In genomic region chr3:30495172-30496124, GRCh38 we compare ENCODE assay signal across 9 cellular contexts.
DNase-seq lines count a peak whose midpoint lies in the region; ATAC-seq and TF ChIP-seq lines count a peak whose summit lies in the region.
"Had no signal": no experiment of that assay in that cellular context is flagged by ENCODE, and none has a peak within 500 bp of the region (broad histone marks: within the 10 kb centered on the region; RNA-seq: fewer than 3 reads in every experiment).

No MANE protein-coding gene starts in this region.

- H2BK5ac ChIP-seq in IMR-90 (ENCODE audit: low read depth, low read length, poor library complexity, severe bottlenecking) = peak overlapping the region; percentile 75

- H2AK9ac ChIP-seq in IMR-90 (replicated peaks; ENCODE audit: low read depth, low read length, poor library complexity) = no peak overlapping the region

- H3K4me3 ChIP-seq in IMR-90 (ENCODE audit: insufficient read depth, low read depth, low read length) (no peak overlapping the region), right cardiac atrium (ENCODE audit: low read length) (no peak overlapping the region)

- peaks cover 0 to 1% of the 10 kb centered on the region in 2 donors for H3K9me3 Mint-ChIP-seq in stimulated activated naive B cell treated with anti-CD40 and anti-IgM and Interleukin-4, amounts not matched to agents 10 μg/mL and 1 μg/mL and 100 μg/mL, for 72 hours
- no peaks in the 10 kb centered on the region for H3K9me3 Mint-ChIP-seq in T-helper 2 cell treated with Interferon-gamma antibody and Interleukin-4, amounts not matched to agents 5 μg/mL and 100 μg/mL, for 36 hours

- peak overlapping the region; percentile 82 for H4K91ac ChIP-seq in IMR-90 (ENCODE audit: insufficient read depth, low read depth, low read length)

- H3K27ac Mint-ChIP-seq in stimulated activated naive B cell treated with anti-CD40 and anti-IgM and Interleukin-4, amounts not matched to agents 10 μg/mL and 1 μg/mL and 100 μg/mL, for 72 hours = peak overlapping the region; percentile 80
- no peak overlapping the region for H3K27ac Mint-ChIP-seq in T-helper 2 cell treated with Interferon-gamma antibody and Interleukin-4, amounts not matched to agents 5 μg/mL and 100 μg/mL, for 36 hours

- H2BK15ac ChIP-seq in IMR-90 (ENCODE audit: low read depth, low read length) = peak overlapping the region; percentile 98

- H3K27me3 Mint-ChIP-seq in stimulated activated naive B cell treated with anti-CD40 and anti-IgM and Interleukin-4, amounts not matched to agents 10 μg/mL and 1 μg/mL and 100 μg/mL, for 72 hours = no peaks in the 10 kb centered on the region
- no peaks in the 10 kb centered on the region for H3K27me3 Mint-ChIP-seq in T-helper 2 cell treated with Interferon-gamma antibody and Interleukin-4, amounts not matched to agents 5 μg/mL and 100 μg/mL, for 36 hours (ENCODE audit: low read depth)

- 100% methylated on average over 1 of the region's 8 CpGs; no CpG with 5 or more reads in 1 of the 2 experiments for WGBS in IMR-90 (ENCODE audit: extremely low coverage in 2 of 2, insufficient read length in 1 of 2), 2 experiments
- 54% methylated on average over 8 of the region's 8 CpGs for WGBS in right cardiac atrium

- no peaks in the 10 kb centered on the region for H3K9me1 ChIP-seq in IMR-90 (ENCODE audit: insufficient read depth, low read length)

- H3K9ac ChIP-seq in IMR-90 (ENCODE audit: low read depth, low read length) = no peak overlapping the region

- 0 out of 2 replicates have a peak overlapping the region, but pooled peaks have one; percentile 48 for H3K56ac ChIP-seq in IMR-90 (ENCODE audit: extremely low read depth, insufficient read depth, low read length)

- peak overlapping the region; percentile 74; the same call in 1 of the 2 replicates for H3K14ac ChIP-seq in IMR-90 (replicated peaks; ENCODE audit: low read depth, low read length)

- H4K5ac ChIP-seq in IMR-90 (ENCODE audit: low read depth, low read length) = peak overlapping the region; percentile 70; the same call in 1 of the 2 replicates

- no peaks in the 10 kb centered on the region for H3K36me3 ChIP-seq in IMR-90 (ENCODE audit: control insufficient read depth, insufficient read depth, low read length)

- no peaks in the 10 kb centered on the region for H3K79me1 ChIP-seq in IMR-90 (ENCODE audit: low read depth in 1 of 2, low read length in 2 of 2)

- no TSS peak for BruUV-seq in IMR-90 (replicated peaks; lab: Mats Ljungman, UMichigan)

- CTCF ChIA-PET in IMR-90 (lab: Yijun Ruan, JAX) = interaction anchor here (0.5 to 0.6 kb wide), 2 partner anchors 44 to 425 kb away, joined by 4 read pairs; no protein-coding TSS in a partner anchor

- H3K27me3 ChIP-seq in IMR-90 (ENCODE audit: control insufficient read depth, insufficient read depth, low read length) = no peaks in the 10 kb centered on the region
- no peaks in the 10 kb centered on the region for H3K27me3 ChIP-seq in right cardiac atrium (ENCODE audit: control insufficient read depth, insufficient read depth)

- H4K20me1 ChIP-seq in IMR-90 (ENCODE audit: insufficient read depth, low read length) = no peaks in the 10 kb centered on the region

- peak overlapping the region; percentile 89 for H2BK120ac ChIP-seq in IMR-90 (ENCODE audit: low read depth, low read length)

- no peak overlapping the region for H3K4me2 ChIP-seq in IMR-90 (ENCODE audit: low read depth, low read length)

- peak overlapping the region in 1 of 2 donors; percentile 14 for H3K4me3 Mint-ChIP-seq in stimulated activated naive B cell treated with anti-CD40 and anti-IgM and Interleukin-4, amounts not matched to agents 10 μg/mL and 1 μg/mL and 100 μg/mL, for 72 hours
- H3K4me3 Mint-ChIP-seq in T-helper 2 cell treated with Interferon-gamma antibody and Interleukin-4, amounts not matched to agents 5 μg/mL and 100 μg/mL, for 36 hours = no peak overlapping the region

- in situ Hi-C loops in IMR-90 (cut with MboI; ENCODE audit: low sequenced_read_pairs) = no loop called here

- DNase-seq in IMR-90 (no peak), RPMI7951 (ENCODE audit: low read depth) (peak; percentile 71), right cardiac atrium (no peak), AG08395 (ENCODE audit: low spot score) (no peak)
- DNase-seq in stimulated activated naive B cell treated with anti-CD40 and anti-IgM and Interleukin-4, amounts not matched to agents 10 μg/mL and 1 μg/mL and 100 μg/mL, for 72 hours = no peak
- no peak for DNase-seq in T-helper 2 cell treated with Interferon-gamma antibody and Interleukin-4, amounts not matched to agents 5 μg/mL and 100 μg/mL, for 36 hours (ENCODE audit: low spot score)
- no peak for DNase-seq in activated CD4-positive, alpha-beta T cell treated with anti-CD3 and anti-CD28 coated beads for 48 hours
- DNase-seq: effector memory CD4-positive, alpha-beta T cell; GDM1 had no signal

- H2BK20ac ChIP-seq in IMR-90 (ENCODE audit: low read depth, low read length) = peak overlapping the region; percentile 93

- H2AK5ac ChIP-seq in IMR-90 (ENCODE audit: low read depth, low read length) = peak overlapping the region; percentile 81; the same call in 1 of the 2 replicates

- peak overlapping the region; percentile 60; the same call in 1 of the 2 replicates for H3K23ac ChIP-seq in IMR-90 (ENCODE audit: low read depth, low read length)

- TF ChIP-seq POLR2A in IMR-90 (IDR thresholded peaks at IDR 0.05; ENCODE audit: low read depth, low read length) = no peak

- peak overlapping the region; percentile 71; the same call in 1 of the 2 replicates for H3K18ac ChIP-seq in IMR-90 (ENCODE audit: low read depth, low read length)

- peaks cover 16% of the 10 kb centered on the region for H3K4me1 ChIP-seq in IMR-90 (ENCODE audit: control insufficient read depth, insufficient read depth, low read length)
- peaks cover 5% of the 10 kb centered on the region for H3K4me1 ChIP-seq in right cardiac atrium (ENCODE audit: control insufficient read depth, insufficient read depth, low read length)

- H3K27ac ChIP-seq in IMR-90 (ENCODE audit: insufficient read depth, low read length) = peak overlapping the region; percentile 8; the same call in 1 of the 2 replicates
- H3K27ac ChIP-seq in right cardiac atrium (ENCODE audit: low read length) = peak overlapping the region; percentile 73

- no peak for TF ChIP-seq CTCF in IMR-90 (conservative IDR thresholded peaks at IDR 0.05; ENCODE audit: low read depth, low read length)

- H3K36me3 Mint-ChIP-seq in stimulated activated naive B cell treated with anti-CD40 and anti-IgM and Interleukin-4, amounts not matched to agents 10 μg/mL and 1 μg/mL and 100 μg/mL, for 72 hours = peaks cover 0 to 2% of the 10 kb centered on the region in 2 donors
- H3K36me3 Mint-ChIP-seq in T-helper 2 cell treated with Interferon-gamma antibody and Interleukin-4, amounts not matched to agents 5 μg/mL and 100 μg/mL, for 36 hours (ENCODE audit: low read depth) = no peaks in the 10 kb centered on the region

- H3K4ac ChIP-seq in IMR-90 (ENCODE audit: low read depth, low read length) = peak overlapping the region; percentile 82

- no peak for ATAC-seq in IMR-90 (ENCODE audit: low read depth)
- ATAC-seq in right cardiac atrium = no peak
- peak; percentile 67 to 71 for ATAC-seq in stimulated activated naive B cell treated with anti-CD40 and anti-IgM and Interleukin-4, amounts not matched to agents 10 μg/mL and 1 μg/mL and 100 μg/mL, for 72 hours (replicated peaks)

- H2AFZ ChIP-seq in IMR-90 (replicated peaks; ENCODE audit: low read length, poor library complexity) = no peak overlapping the region

- intact Hi-C loops in IMR-90 (cut with micrococcal nuclease) = loop anchor here (2.0 to 5.0 kb wide), 2 partner anchors 111 to 197 kb away; partner anchors contain the start of gene TGFBR2
- intact Hi-C loops in right cardiac atrium (cut with DNase I) = no loop called here

- peaks cover 33 to 54% of the 10 kb centered on the region in 2 donors for H3K4me1 Mint-ChIP-seq in stimulated activated naive B cell treated with anti-CD40 and anti-IgM and Interleukin-4, amounts not matched to agents 10 μg/mL and 1 μg/mL and 100 μg/mL, for 72 hours
- peaks cover 7% of the 10 kb centered on the region for H3K4me1 Mint-ChIP-seq in T-helper 2 cell treated with Interferon-gamma antibody and Interleukin-4, amounts not matched to agents 5 μg/mL and 100 μg/mL, for 36 hours (ENCODE audit: low read depth)

- H3K9me3 ChIP-seq in IMR-90 (ENCODE audit: control insufficient read depth, insufficient read depth, low read length) = no peaks in the 10 kb centered on the region
- no peaks in the 10 kb centered on the region for H3K9me3 ChIP-seq in right cardiac atrium (ENCODE audit: control insufficient read depth, low read length)

- POLR2A ChIA-PET in IMR-90 (lab: Charles Lee; ENCODE audit: unreplicated experiment) = interaction anchor here (0.6 kb wide), 2 partner anchors 87 to 1441 kb away, joined by 6 to 11 read pairs; no protein-coding TSS in a partner anchor

- dilution Hi-C loops in IMR-90 (cut with HindIII; ENCODE audit: low sequenced_read_pairs, unreplicated experiment) = no loop called here

- TF ChIP-seq RAD21 in IMR-90 (IDR thresholded peaks at IDR 0.05; ENCODE audit: low read length) = no peak

- H4K8ac ChIP-seq in IMR-90 (ENCODE audit: low read depth in 2 of 2, low read length in 2 of 2) = peak overlapping the region; percentile 33 to 80; a peak in 2 of 4 replicates

TF ChIP-seq in IMR-90, 13 proteins besides CTCF, POLR2A, EP300 and RAD21 (continues in another document):
- TF ChIP-seq NFE2L2 (IDR thresholded peaks at IDR 0.05; ENCODE audit: low read depth, low read length) (no peak), FOS (IDR thresholded peaks at IDR 0.05; ENCODE audit: low read depth, low read length) (no peak), BHLHE40 (IDR thresholded peaks at IDR 0.05; ENCODE audit: low read depth, low read length) (no peak), MAZ (IDR thresholded peaks at IDR 0.05; ENCODE audit: borderline replicate concordance, low read depth, low read length) (no peak), RFX5 (IDR thresholded peaks at IDR 0.05; ENCODE audit: low read depth, low read length) (no peak), ELK1 (IDR thresholded peaks at IDR 0.05; ENCODE audit: borderline replicate concordance, low read depth, low read length) (no peak), CHD1 (IDR thresholded peaks at IDR 0.05; ENCODE audit: low read depth, low read length) (no peak)

Comparison
In these comparisons a context has a peak if more than half of its experiments do, and no peak if none do; other contexts are left out.
1. ATAC-seq: peak in stimulated activated naive B cell treated with anti-CD40 and anti-IgM and Interleukin-4, amounts not matched to agents 10 μg/mL and 1 μg/mL and 100 μg/mL, for 72 hours (2 of 2); none in IMR-90 (single experiment) and right cardiac atrium (0 of 2).